Comparison of ENCODE assay signal across 8 cellular contexts in the genomic region with DNA sequence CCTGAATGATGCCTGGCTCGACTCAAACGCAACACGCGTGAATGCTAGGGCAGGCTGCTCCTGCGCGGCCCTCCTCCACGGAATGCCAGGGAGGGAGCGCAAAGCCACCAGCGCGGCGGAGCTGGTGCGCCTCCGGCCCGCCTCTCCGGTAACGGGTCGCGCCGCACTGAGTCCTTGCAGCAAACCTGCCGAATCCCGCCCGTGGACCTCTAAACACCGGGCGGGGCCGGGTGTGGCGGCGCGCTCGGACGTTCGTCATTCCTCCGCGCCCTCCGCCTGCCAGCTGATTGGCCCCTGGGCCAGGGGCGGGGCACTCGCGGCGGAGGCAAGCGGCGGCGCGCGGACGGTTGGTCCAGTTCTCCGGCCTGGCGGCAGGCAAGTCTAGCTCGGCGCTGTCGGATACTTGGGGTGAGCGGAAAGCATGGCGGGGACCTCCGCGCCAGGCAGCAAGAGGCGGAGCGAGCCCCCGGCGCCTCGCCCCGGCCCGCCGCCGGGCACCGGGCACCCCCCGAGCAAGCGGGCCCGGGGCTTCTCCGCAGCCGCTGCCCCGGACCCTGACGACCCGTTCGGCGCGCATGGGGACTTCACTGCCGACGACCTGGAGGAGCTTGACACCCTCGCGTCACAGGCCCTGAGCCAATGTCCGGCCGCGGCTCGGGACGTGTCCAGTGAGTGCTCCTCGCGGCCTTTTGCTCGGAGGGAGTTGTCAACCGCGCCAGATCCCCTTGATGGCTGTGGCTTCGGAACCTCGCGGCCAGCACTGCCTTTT. TPM values are rescaled to one million over a fixed set of nuclear protein-coding genes. Genes with fewer than 3 reads are reported as not detected.
DNase-seq lines count a peak whose midpoint lies in the region; ATAC-seq and TF ChIP-seq lines count a peak whose summit lies in the region.

TSS of gene ATRIP (plus strand) at position 313 of the 769 bp plus-strand sequence. CDS start at position 422, 109 bp downstream.

- H3K9me3 Mint-ChIP-seq in naive thymus-derived CD8-positive, alpha-beta T cell: no peaks in the 10 kb centered on the region
- no peaks in the 10 kb centered on the region for H3K9me3 Mint-ChIP-seq in stimulated activated naive B cell treated with anti-CD40 and anti-IgM and Interleukin-4, amounts not matched to agents 10 μg/mL and 1 μg/mL and 100 μg/mL, for 72 hours

- H3K36me3 Mint-ChIP-seq in naive thymus-derived CD8-positive, alpha-beta T cell: peaks cover 0 to 32% (median 5%) of the 10 kb centered on the region in 3 donors
- H3K36me3 Mint-ChIP-seq in stimulated activated naive B cell treated with anti-CD40 and anti-IgM and Interleukin-4, amounts not matched to agents 10 μg/mL and 1 μg/mL and 100 μg/mL, for 72 hours: peaks cover 11 to 22% of the 10 kb centered on the region in 2 donors

- CTCF ChIA-PET in RWPE1 (lab: Yijun Ruan, JAX): interaction anchor here (0.9 to 1.0 kb wide), 2 partner anchors 10 to 101 kb away, joined by 3 to 5 read pairs; no protein-coding TSS in a partner anchor

- POLR2A ChIA-PET in RWPE1 (lab: Yijun Ruan, JAX; ENCODE audit: low non-redundant PET): interaction anchor here (0.6 to 1.2 kb wide), 4 partner anchors 16 to 96 kb away, joined by 3 to 6 read pairs (median 4); no protein-coding TSS in a partner anchor
- POLR2A ChIA-PET in naive thymus-derived CD8-positive, alpha-beta T cell (lab: Charles Lee): interaction anchor here (0.8 to 3.7 kb wide), 17 partner anchors 10 to 205 kb away, joined by 3 to 28 read pairs (median 7); partner anchors contain the start of gene ZNF589

- DNase-seq in DMS53 (lab: John Stamatoyannopoulos, UW) (peak; percentile 86), RWPE1 (ENCODE audit: low spot score) (peak; percentile 86), fibroblast of gingiva (ENCODE audit: low read depth) (peak; percentile 81)
- peak; percentile 51 for DNase-seq in Jurkat, Clone E6-1 (ENCODE audit: low read depth, low spot score)
- DNase-seq in activated T-helper 1 cell treated with anti-CD3 and anti-CD28 coated beads, Interleukin-2, amount 50 U/mL, for 16 hours (ENCODE audit: low read depth in 1 of 2, low spot score in 1 of 2): peak; percentile 68 to 84
- peak; percentile 78 to 91 (median 82) for DNase-seq in naive thymus-derived CD8-positive, alpha-beta T cell
- peak; percentile 86 for DNase-seq in stimulated activated naive B cell treated with anti-CD40 and anti-IgM and Interleukin-4, amounts not matched to agents 10 μg/mL and 1 μg/mL and 100 μg/mL, for 72 hours

- no peaks in the 10 kb centered on the region for H3K27me3 Mint-ChIP-seq in naive thymus-derived CD8-positive, alpha-beta T cell
- H3K27me3 Mint-ChIP-seq in stimulated activated naive B cell treated with anti-CD40 and anti-IgM and Interleukin-4, amounts not matched to agents 10 μg/mL and 1 μg/mL and 100 μg/mL, for 72 hours: no peaks in the 10 kb centered on the region

- H3K4me1 Mint-ChIP-seq in naive thymus-derived CD8-positive, alpha-beta T cell: peaks cover 20 to 50% (median 42%) of the 10 kb centered on the region in 4 donors
- peaks cover 23 to 34% of the 10 kb centered on the region in 2 donors for H3K4me1 Mint-ChIP-seq in stimulated activated naive B cell treated with anti-CD40 and anti-IgM and Interleukin-4, amounts not matched to agents 10 μg/mL and 1 μg/mL and 100 μg/mL, for 72 hours

- H3K27ac ChIP-seq in RWPE1: peak within 1 kb of the TSS; percentile 87

- H3K27ac Mint-ChIP-seq in naive thymus-derived CD8-positive, alpha-beta T cell: peak within 1 kb of the TSS; percentile 83 to 98 (median 95)
- H3K27ac Mint-ChIP-seq in stimulated activated naive B cell treated with anti-CD40 and anti-IgM and Interleukin-4, amounts not matched to agents 10 μg/mL and 1 μg/mL and 100 μg/mL, for 72 hours: peak within 1 kb of the TSS; percentile 91

- peak; percentile 77 for ATAC-seq in GM21576 (IDR thresholded peaks at IDR 0.05; ENCODE audit: unreplicated experiment)
- peak; percentile 95 to 98 for ATAC-seq in naive thymus-derived CD8-positive, alpha-beta T cell
- peak; percentile 98 to 99 for ATAC-seq in stimulated activated naive B cell treated with anti-CD40 and anti-IgM and Interleukin-4, amounts not matched to agents 10 μg/mL and 1 μg/mL and 100 μg/mL, for 72 hours (replicated peaks)

- TF ChIP-seq CTCF in RWPE1 (conservative IDR thresholded peaks at IDR 0.05; ENCODE audit: low read depth): no peak

- H3K4me3 Mint-ChIP-seq in naive thymus-derived CD8-positive, alpha-beta T cell: peak within 1 kb of the TSS; percentile 86 to 98 (median 92)
- H3K4me3 Mint-ChIP-seq in stimulated activated naive B cell treated with anti-CD40 and anti-IgM and Interleukin-4, amounts not matched to agents 10 μg/mL and 1 μg/mL and 100 μg/mL, for 72 hours: peak within 1 kb of the TSS; percentile 87 to 94

- peak within 1 kb of the TSS; percentile 92 for H3K4me3 ChIP-seq in Jurkat, Clone E6-1 (ENCODE audit: low read length)

RNA-seq across cellular contexts. Expression of gene ATRIP, which starts in this region (rescaled TPM):
- 17.5 TPM for polyA plus RNA-seq in Jurkat, Clone E6-1 (2012; ENCODE audit: insufficient read depth, insufficient read length)
- total RNA-seq in naive thymus-derived CD8-positive, alpha-beta T cell: 10 to 100 TPM; 13.2 to 13.5 TPM
- 10 to 100 TPM in 2 of 3 donors, 1 to 10 TPM in 1; 8.9 to 17.5 (median 13.1) TPM for polyA plus RNA-seq in naive thymus-derived CD8-positive, alpha-beta T cell

Comparison
In these comparisons a context has a peak if more than half of its experiments do, and no peak if none do; other contexts are left out.
1. Peak in every context shown above with its lines: DNase-seq, ATAC-seq, H3K4me3 ChIP-seq and H3K27ac ChIP-seq.